ENCODE assay signal across 8 cellular contexts in the genomic region with DNA sequence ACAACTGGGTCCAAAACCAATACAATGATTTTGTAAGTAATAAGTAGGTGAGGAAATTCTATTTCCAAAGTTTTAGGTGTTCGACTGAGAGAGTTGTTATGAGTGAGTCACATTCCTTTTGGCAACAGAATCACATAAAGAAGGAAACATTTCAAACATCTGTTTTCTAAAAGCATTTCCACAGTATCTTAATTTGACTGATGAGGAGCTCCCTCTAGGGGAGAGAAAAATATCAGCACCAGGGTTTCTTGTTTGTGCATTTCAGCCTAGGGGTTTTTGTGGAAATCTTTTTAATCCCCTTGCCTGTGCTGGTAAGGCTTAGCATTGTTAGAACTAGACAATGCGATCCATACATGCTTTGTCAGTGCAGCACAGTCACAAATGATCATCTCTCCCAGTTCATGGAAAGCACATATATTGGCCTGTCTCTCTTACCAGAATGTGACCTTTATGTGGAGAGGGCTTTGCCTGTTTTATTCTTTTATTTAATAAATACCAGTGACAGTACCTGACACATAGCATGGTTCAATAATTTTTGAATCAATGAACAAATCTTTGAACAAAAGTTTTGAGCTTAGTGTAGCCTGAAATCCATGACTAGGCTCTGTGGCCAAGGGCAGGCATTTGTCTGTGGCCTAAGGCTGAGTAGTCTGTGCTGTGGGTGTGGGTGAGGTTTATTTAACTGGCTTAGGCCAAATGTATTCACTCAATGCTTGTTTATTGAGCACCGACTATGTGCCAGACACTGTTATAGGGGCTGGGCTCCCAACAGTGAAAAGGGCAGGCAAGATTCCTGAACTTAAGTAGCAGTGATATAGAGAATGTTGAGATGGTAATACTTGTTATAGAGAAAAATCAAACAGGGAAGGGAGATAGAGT. TPM values are rescaled to one million over a fixed set of nuclear protein-coding genes. Genes with fewer than 3 reads are reported as not detected.
DNase-seq lines count a peak whose midpoint lies in the region; ATAC-seq and TF ChIP-seq lines count a peak whose summit lies in the region.

No MANE protein-coding gene starts in this region.

- no peak overlapping the region for H2AFZ ChIP-seq in GM23248

- H3K4me2 ChIP-seq in GM23248 (ENCODE audit: unreplicated experiment) = no peak overlapping the region

- no peaks in the 10 kb centered on the region for H3K79me2 ChIP-seq in GM23248 (ENCODE audit: insufficient read depth)

- H3K27ac ChIP-seq in GM23248 = no peak overlapping the region
- no peak overlapping the region for H3K27ac ChIP-seq in tibial artery

- H4K20me1 ChIP-seq in GM23248 (ENCODE audit: insufficient read depth) = no peaks in the 10 kb centered on the region

- H3K9me3 ChIP-seq in GM23248 (ENCODE audit: low read depth) = no peaks in the 10 kb centered on the region
- no peaks in the 10 kb centered on the region for H3K9me3 ChIP-seq in tibial artery

- H3K27me3 ChIP-seq in GM23248 (replicated peaks; ENCODE audit: insufficient read depth) (peaks cover 26% of the 10 kb centered on the region), tibial artery (peaks cover 0 to 11% of the 10 kb centered on the region in 2 donors)

- H3K27ac Mint-ChIP-seq in MCF 10A (ENCODE audit: low read depth, unreplicated experiment) = no peak overlapping the region

- H3K36me3 Mint-ChIP-seq in MCF 10A (ENCODE audit: insufficient read depth, unreplicated experiment) = no peaks in the 10 kb centered on the region

- TF ChIP-seq CTCF in MCF 10A (IDR thresholded peaks at IDR 0.05; ENCODE audit: unreplicated experiment) = peak; percentile 80
- TF ChIP-seq CTCF in tibial artery (IDR thresholded peaks at IDR 0.05) = peak; percentile 54 to 68

- CTCF ChIA-PET in MCF 10A (lab: Yijun Ruan, JAX) = interaction anchor here (0.5 to 2.3 kb wide), 24 partner anchors 10 to 341 kb away, joined by 3 to 13 read pairs (median 4); a partner anchor contains a TSS

- peak; percentile 50 for ATAC-seq in left colon

- in situ Hi-C loops in Caki2 (cut with HindIII; ENCODE audit: low pct_unique_long_range_greater_than_20kb, low sequenced_read_pairs) (no loop called here), GM23248 (cut with MboI) (no loop called here)

- no peaks in the 10 kb centered on the region for H3K27me3 Mint-ChIP-seq in MCF 10A (ENCODE audit: insufficient read depth, unreplicated experiment)

- H3K4me3 Mint-ChIP-seq in MCF 10A (ENCODE audit: unreplicated experiment) = no peak overlapping the region

- 0 to 3% methylated on average over 3 of the region's 3 CpGs for WGBS in GM23248 (ENCODE audit: low coverage in 1 of 2, low lambda C conversion rate in 2 of 2, missing lambda C conversion rate in 2 of 2), 2 experiments

- POLR2A ChIA-PET in MCF 10A (lab: Yijun Ruan, JAX) = interaction anchor here (0.6 to 1.6 kb wide), 4 partner anchors 25 to 414 kb away, joined by 3 to 6 read pairs (median 3); no protein-coding TSS in a partner anchor

- H3F3A ChIP-seq in GM23248 (ENCODE audit: insufficient read depth) = no peaks in the 10 kb centered on the region

- no peaks in the 10 kb centered on the region for H3K9me2 ChIP-seq in GM23248 (ENCODE audit: insufficient read depth)

- H3K36me3 ChIP-seq in GM23248 (ENCODE audit: low read depth) (no peaks in the 10 kb centered on the region), tibial artery (no peaks in the 10 kb centered on the region)

- BruUV-seq in MCF 10A (replicated peaks; lab: Mats Ljungman, UMichigan) = no TSS peak

- no peak overlapping the region for H3K4me3 ChIP-seq in GM23248
- H3K4me3 ChIP-seq in tibial artery = no peak overlapping the region

- no peaks in the 10 kb centered on the region for H3K9me3 Mint-ChIP-seq in MCF 10A (ENCODE audit: unreplicated experiment)

- DNase-seq in Caki2 (ENCODE audit: low read depth) (peak; percentile 30), GM23248 (peak; percentile 87), NOMO-1 (lab: John Stamatoyannopoulos, UW; ENCODE audit: unreplicated experiment in 2 of 2) (peak; percentile 15 to 70), MCF 10A (ENCODE audit: unreplicated experiment) (peak; percentile 77), left colon (no peak), tibial artery (no peak), posterior vena cava (ENCODE audit: low spot score) (no peak)
- no peak for DNase-seq in activated CD4-positive, CD25-positive, alpha-beta regulatory T cell treated with anti-CD3 and anti-CD28 coated beads, Interleukin-2, amount 50 U/mL, for 72 hours

- intact Hi-C loops in MCF 10A (cut with micrococcal nuclease) (loop anchor here (1.0 to 5.0 kb wide), 4 partner anchors 81 to 408 kb away; a partner anchor contains a TSS), left colon (cut with DNase I, micrococcal nuclease) (loop anchor here in 1 of 2 donors (10.0 kb wide), 1 partner anchor 295 kb away; a partner anchor contains a TSS), tibial artery (cut with DNase I; ENCODE audit: low total_unique reads) (loop anchor here (10.0 kb wide), 1 partner anchor 295 kb away; a partner anchor contains a TSS), posterior vena cava (cut with DNase I) (loop anchor here (5.0 kb wide), 1 partner anchor 298 kb away; a partner anchor contains a TSS)

- H3K4me1 ChIP-seq in GM23248 (ENCODE audit: insufficient read depth) (no peaks in the 10 kb centered on the region), tibial artery (peaks cover 0 to 3% (median 0%) of the 10 kb centered on the region in 4 donors)

- peaks cover 13% of the 10 kb centered on the region for H3K4me1 Mint-ChIP-seq in MCF 10A (ENCODE audit: insufficient read depth, unreplicated experiment)

- H3K9ac ChIP-seq in GM23248 = no peak overlapping the region

RNA-seq across cellular contexts. Expression of a gene that starts 21.1 kb away (rescaled TPM):
- not detected in 2 replicates for total RNA-seq in Caki2 (2014; rRNA removed; shearing (Covaris generic); ENCODE audit: low replicate concordance)
- not detected in 2 replicates for total RNA-seq in GM23248 (2014; rRNA removed; shearing (Covaris generic))
- polyA plus RNA-seq in GM23248 (2016; fragmentation: Nextera tagmentation; extraction: Ambion mirVana) = not detected in 2 replicates
- total RNA-seq in MCF 10A (2022) (not detected in 2 replicates), left colon (not detected), posterior vena cava (not detected)

Comparison
In these comparisons a context has a peak if more than half of its experiments do, and no peak if none do; other contexts are left out.
1. DNase-seq: peak in Caki2 (single experiment), GM23248 (single experiment), NOMO-1 (2 of 2) and MCF 10A (single experiment); none in left colon (0 of 2), tibial artery (0 of 2), posterior vena cava (single experiment) and activated CD4-positive, CD25-positive, alpha-beta regulatory T cell treated with anti-CD3 and anti-CD28 coated beads, Interleukin-2, amount 50 U/mL, for 72 hours (single experiment).